8 cellular contexts compared by ENCODE assay signal in genomic region chr11:120431633-120432032, GRCh38.
DNase-seq lines count a peak whose midpoint lies in the region; ATAC-seq, FAIRE-seq and TF ChIP-seq lines count a peak whose summit lies in the region.

No MANE protein-coding gene starts in this region.

- H3K36me3 Mint-ChIP-seq in activated T-helper 2 cell treated with anti-CD3 and anti-CD28 coated beads, Interferon-gamma antibody, Interleukin-2, Interleukin-4, amounts not matched to agents 10 μg/mL and 5 μg/mL and 100 μg/mL, durations not matched to agents 14 hours and 24 hours and 36 hours (ENCODE audit: low read depth) = no peaks in the 10 kb centered on the region

- peaks cover 0 to 3% of the 10 kb centered on the region in 2 donors for H3K4me1 ChIP-seq in aorta (ENCODE audit: control insufficient read depth in 1 of 2, insufficient read depth in 2 of 2, low read length in 2 of 2)

- TF ChIP-seq POLR2A in H54 (IDR thresholded peaks at IDR 0.05; ENCODE audit: low read depth, low read length) = no peak

- no peak for FAIRE-seq in H54 (lab: Jason Lieb, UNC)

- intact Hi-C loops in activated T-helper 2 cell treated with anti-CD3 and anti-CD28 coated beads, Interferon-gamma antibody, Interleukin-2, Interleukin-4, amounts not matched to agents 10 μg/mL and 5 μg/mL and 100 μg/mL, durations not matched to agents 14 hours and 24 hours and 36 hours (cut with micrococcal nuclease) = loop anchor here (2.0 kb wide), 1 partner anchor 87 kb away; no protein-coding TSS in a partner anchor
- intact Hi-C loops in aorta (cut with DNase I) = loop anchor here in 1 of 2 donors (5.0 kb wide), 1 partner anchor 94 kb away; the partner anchor contains the start of gene ARHGEF12

- H3K9me3 ChIP-seq in aorta (ENCODE audit: control insufficient read depth, low read length) = no peaks in the 10 kb centered on the region

- peaks cover 17% of the 10 kb centered on the region for H3K4me1 Mint-ChIP-seq in activated T-helper 2 cell treated with anti-CD3 and anti-CD28 coated beads, Interferon-gamma antibody, Interleukin-2, Interleukin-4, amounts not matched to agents 10 μg/mL and 5 μg/mL and 100 μg/mL, durations not matched to agents 14 hours and 24 hours and 36 hours (ENCODE audit: low read depth)

- DNase-seq in AG08395 (ENCODE audit: low spot score) (peak; percentile 59), H54 (ENCODE audit: insufficient read length, low spot score) (peak; percentile 13), iPS-NIHi7 (ENCODE audit: extremely low spot score) (peak; percentile 45), aorta (no peak), caudate nucleus (lab: John Stamatoyannopoulos, UW) (no peak), NCI-H748 (lab: John Stamatoyannopoulos, UW; ENCODE audit: unreplicated experiment) (no peak)
- DNase-seq in activated T-helper 2 cell treated with anti-CD3 and anti-CD28 coated beads, Interferon-gamma antibody, Interleukin-2, Interleukin-4, amounts not matched to agents 10 μg/mL and 5 μg/mL and 100 μg/mL, durations not matched to agents 14 hours and 24 hours and 36 hours (ENCODE audit: low spot score) = no peak

- H3K27me3 ChIP-seq in aorta (ENCODE audit: control insufficient read depth in 1 of 2, insufficient read depth in 2 of 2, low read length in 1 of 2) = no peaks in the 10 kb centered on the region

- no peak overlapping the region for H3K4me3 Mint-ChIP-seq in activated T-helper 2 cell treated with anti-CD3 and anti-CD28 coated beads, Interferon-gamma antibody, Interleukin-2, Interleukin-4, amounts not matched to agents 10 μg/mL and 5 μg/mL and 100 μg/mL, durations not matched to agents 14 hours and 24 hours and 36 hours (ENCODE audit: low read depth)

- H3K27me3 Mint-ChIP-seq in activated T-helper 2 cell treated with anti-CD3 and anti-CD28 coated beads, Interferon-gamma antibody, Interleukin-2, Interleukin-4, amounts not matched to agents 10 μg/mL and 5 μg/mL and 100 μg/mL, durations not matched to agents 14 hours and 24 hours and 36 hours (ENCODE audit: low read depth) = no peaks in the 10 kb centered on the region

- 48 to 55% methylated on average over 3 of the region's 3 CpGs for WGBS in aorta, 2 donors

- H3K27ac ChIP-seq in aorta (ENCODE audit: low read depth in 1 of 2, low read length in 2 of 2) = peak overlapping the region; percentile 70 to 87
- no peak overlapping the region for H3K27ac ChIP-seq in caudate nucleus (ENCODE audit: low read depth, low read length)

- peak overlapping the region; percentile 67 for H3K27ac Mint-ChIP-seq in activated T-helper 2 cell treated with anti-CD3 and anti-CD28 coated beads, Interferon-gamma antibody, Interleukin-2, Interleukin-4, amounts not matched to agents 10 μg/mL and 5 μg/mL and 100 μg/mL, durations not matched to agents 14 hours and 24 hours and 36 hours

- H3K9me3 Mint-ChIP-seq in activated T-helper 2 cell treated with anti-CD3 and anti-CD28 coated beads, Interferon-gamma antibody, Interleukin-2, Interleukin-4, amounts not matched to agents 10 μg/mL and 5 μg/mL and 100 μg/mL, durations not matched to agents 14 hours and 24 hours and 36 hours = no peaks in the 10 kb centered on the region

- H3K4me3 ChIP-seq in aorta (ENCODE audit: low read length in 2 of 2) = no peak overlapping the region

- ATAC-seq in aorta (ENCODE audit: low FRiP score) = peak; percentile 72
- no peak for ATAC-seq in GM21381 (IDR thresholded peaks at IDR 0.05; ENCODE audit: unreplicated experiment)

- H3K36me3 ChIP-seq in aorta (ENCODE audit: control insufficient read depth in 1 of 2, insufficient read depth in 2 of 2, low read length in 1 of 2) = no peaks in the 10 kb centered on the region

Comparison
In these comparisons a context has a peak if more than half of its experiments do, and no peak if none do; other contexts are left out.
1. DNase-seq: peak in AG08395 (single experiment), H54 (single experiment) and iPS-NIHi7 (single experiment); none in activated T-helper 2 cell treated with anti-CD3 and anti-CD28 coated beads, Interferon-gamma antibody, Interleukin-2, Interleukin-4, amounts not matched to agents 10 μg/mL and 5 μg/mL and 100 μg/mL, durations not matched to agents 14 hours and 24 hours and 36 hours (single experiment), aorta (0 of 2), caudate nucleus (0 of 61) and NCI-H748 (single experiment).